ENCODE assay signal across 14 cellular contexts in the genomic region with DNA sequence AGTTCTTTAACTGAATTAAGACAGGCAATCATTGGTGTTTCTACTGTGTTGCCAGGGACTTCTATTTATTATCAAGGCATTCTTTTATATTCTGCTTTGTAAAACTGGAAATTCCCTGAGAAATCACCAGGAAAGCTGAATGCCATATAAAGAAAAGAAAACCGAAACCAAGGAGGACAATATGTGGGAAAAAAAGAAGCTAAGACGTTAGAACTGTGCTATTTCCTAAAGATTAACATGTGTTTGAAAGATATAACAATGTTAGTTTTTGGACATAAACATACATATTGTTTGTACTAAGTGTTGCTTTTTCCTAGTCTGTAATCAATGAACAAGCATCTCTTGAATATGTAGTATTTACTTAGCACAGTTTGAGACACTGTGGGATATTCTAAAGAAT. TPM values are rescaled to one million over a fixed set of nuclear protein-coding genes. Genes with fewer than 3 reads are reported as not detected.
A peak's percentile ranks its signal among the peaks of the same experiment; 100 is the strongest.
DNase-seq lines count a peak whose midpoint lies in the region; ATAC-seq and TF ChIP-seq lines count a peak whose summit lies in the region.
"Had no signal": no experiment of that assay in that cellular context is flagged by ENCODE, and none has a peak within 500 bp of the region (broad histone marks: within the 10 kb centered on the region; RNA-seq: fewer than 3 reads in every experiment).

No MANE protein-coding gene starts in this region.

- H3K36me3 ChIP-seq in left lung (no peaks in the 10 kb centered on the region), smooth muscle cell (ENCODE audit: low read depth) (no peaks in the 10 kb centered on the region)

- H3K9me3 Mint-ChIP-seq in HFFc6 = no peaks in the 10 kb centered on the region; the same call in 1 of the 2 replicates
- no peaks in the 10 kb centered on the region for H3K9me3 Mint-ChIP-seq in activated CD8-positive, alpha-beta T cell treated with anti-CD3 and anti-CD28 coated beads, Interleukin-2, amount 10 ng/mL, durations not matched to agents 7 days and 5 days (ENCODE audit: insufficient read depth)

- no peaks in the 10 kb centered on the region for H4K20me1 ChIP-seq in smooth muscle cell (ENCODE audit: low read depth)

- H3K27me3 ChIP-seq in left lung (no peaks in the 10 kb centered on the region), smooth muscle cell (ENCODE audit: low read depth) (peaks cover 13% of the 10 kb centered on the region)

- no peak overlapping the region for H3K9ac ChIP-seq in smooth muscle cell (ENCODE audit: low read depth)

- no peaks in the 10 kb centered on the region for H3K9me3 ChIP-seq in left lung
- no peaks in the 10 kb centered on the region for H3K9me3 ChIP-seq in smooth muscle cell (replicated peaks; ENCODE audit: low read depth)

- 58% methylated on average over 2 of the region's 2 CpGs for WGBS in smooth muscle cell (ENCODE audit: low lambda C conversion rate)

- H3K4me3 ChIP-seq in cardiac fibroblast (replicated peaks in 1 of 2; ENCODE audit: low read depth in 2 of 2, low read length in 2 of 2) (peak overlapping the region in 1 of 2 donors; percentile 0), left lung (peak overlapping the region in 1 of 2 donors; percentile 6), smooth muscle cell (no peak overlapping the region)

- peak; percentile 47 for ATAC-seq in left lung
- no peak for ATAC-seq in activated CD8-positive, alpha-beta T cell treated with anti-CD3 and anti-CD28 coated beads, Interleukin-2, amount 10 ng/mL, durations not matched to agents 7 days and 5 days
- ATAC-seq: HCT116 had no signal

- peaks cover 0 to 8% of the 10 kb centered on the region in 2 donors for H3K4me1 ChIP-seq in left lung
- peaks cover 8% of the 10 kb centered on the region for H3K4me1 ChIP-seq in smooth muscle cell (ENCODE audit: low read depth)

- no peak for TF ChIP-seq CTCF in HFFc6 (IDR thresholded peaks at IDR 0.05)
- no peak for TF ChIP-seq CTCF in cardiac fibroblast (IDR thresholded peaks at IDR 0.05; ENCODE audit: low read depth, low read length)
- no peak for TF ChIP-seq CTCF in left lung (IDR thresholded peaks at IDR 0.05)
- TF ChIP-seq CTCF in smooth muscle cell (IDR thresholded peaks at IDR 0.05; ENCODE audit: borderline replicate concordance, insufficient read depth, poor library complexity, severe bottlenecking) = no peak

- H3K4me1 Mint-ChIP-seq in HFFc6 (ENCODE audit: low read depth) = no peaks in the 10 kb centered on the region
- no peaks in the 10 kb centered on the region for H3K4me1 Mint-ChIP-seq in activated CD8-positive, alpha-beta T cell treated with anti-CD3 and anti-CD28 coated beads, Interleukin-2, amount 10 ng/mL, durations not matched to agents 7 days and 5 days (ENCODE audit: low read depth)
- H3K4me1 Mint-ChIP-seq: naive B cell had no signal

- H3K4me2 ChIP-seq in smooth muscle cell = peak overlapping the region; percentile 25

- H3K27ac Mint-ChIP-seq in HFFc6 = no peak overlapping the region
- H3K27ac Mint-ChIP-seq in activated CD8-positive, alpha-beta T cell treated with anti-CD3 and anti-CD28 coated beads, Interleukin-2, amount 10 ng/mL, durations not matched to agents 7 days and 5 days = no peak overlapping the region
- H3K27ac Mint-ChIP-seq: naive B cell had no signal

- CTCF ChIA-PET in activated CD8-positive, alpha-beta T cell treated with anti-CD3 and anti-CD28 coated beads, Interleukin-2, amount 10 ng/mL, durations not matched to agents 7 days and 5 days (lab: Charles Lee) = interaction anchor here (1.2 to 1.4 kb wide), 2 partner anchors 13 to 19 kb away, joined by 3 read pairs; no protein-coding TSS in a partner anchor

- intact Hi-C loops in left lung (cut with DNase I) = no loop called here

- H3K27me3 Mint-ChIP-seq in HFFc6 (ENCODE audit: insufficient read depth) = peaks cover 11% of the 10 kb centered on the region
- peaks cover 36% of the 10 kb centered on the region for H3K27me3 Mint-ChIP-seq in activated CD8-positive, alpha-beta T cell treated with anti-CD3 and anti-CD28 coated beads, Interleukin-2, amount 10 ng/mL, durations not matched to agents 7 days and 5 days (ENCODE audit: low read depth)

- peak overlapping the region; percentile 14 for H2AFZ ChIP-seq in smooth muscle cell (ENCODE audit: low read depth)

- DNase-seq in HFFc6 = no peak
- DNase-seq in cardiac fibroblast (ENCODE audit: low read depth in 2 of 2) = peak; percentile 41 to 75
- DNase-seq in left lung = no peak
- DNase-seq in smooth muscle cell (lab: John Stamatoyannopoulos, UW; ENCODE audit: unreplicated experiment) = no peak
- no peak for DNase-seq in amniotic stem cell (lab: John Stamatoyannopoulos, UW)
- DNase-seq in amygdala (lab: John Stamatoyannopoulos, UW) = no peak
- no peak for DNase-seq in activated CD8-positive, alpha-beta T cell treated with anti-CD3 and anti-CD28 coated beads, Interleukin-2, amount 10 ng/mL, durations not matched to agents 7 days and 5 days
- DNase-seq in NCI-H2171 (lab: John Stamatoyannopoulos, UW) = no peak
- DNase-seq: GDM1; naive B cell; NCI-H1092; NCI-H510A treated with DMSO at 0.1 percent for 48 hours; stimulated activated CD4-positive, alpha-beta T cell treated with anti-CD3 and anti-CD28 coated beads, Interleukin-2, amount 100 ng/mL, for 24 hours had no signal

- H3K36me3 Mint-ChIP-seq in HFFc6 (ENCODE audit: low read depth) = no peaks in the 10 kb centered on the region
- H3K36me3 Mint-ChIP-seq in activated CD8-positive, alpha-beta T cell treated with anti-CD3 and anti-CD28 coated beads, Interleukin-2, amount 10 ng/mL, durations not matched to agents 7 days and 5 days (ENCODE audit: low read depth) = no peaks in the 10 kb centered on the region
- H3K36me3 Mint-ChIP-seq: naive B cell had no signal

- POLR2A ChIA-PET in activated CD8-positive, alpha-beta T cell treated with anti-CD3 and anti-CD28 coated beads, Interleukin-2, amount 10 ng/mL, durations not matched to agents 7 days and 5 days (lab: Charles Lee) = no interaction called here

- no peaks in the 10 kb centered on the region for H3K79me2 ChIP-seq in smooth muscle cell (ENCODE audit: low read depth)

- H3K4me3 Mint-ChIP-seq in HFFc6 = peak overlapping the region; percentile 69
- no peak overlapping the region for H3K4me3 Mint-ChIP-seq in activated CD8-positive, alpha-beta T cell treated with anti-CD3 and anti-CD28 coated beads, Interleukin-2, amount 10 ng/mL, durations not matched to agents 7 days and 5 days
- H3K4me3 Mint-ChIP-seq: naive B cell had no signal

- H3K27ac ChIP-seq in left lung (peak overlapping the region in 1 of 2 donors; percentile 45), smooth muscle cell (ENCODE audit: low read depth) (no peak overlapping the region)

- no peaks in the 10 kb centered on the region for H3F3A ChIP-seq in smooth muscle cell (ENCODE audit: low read depth)

RNA-seq across cellular contexts. Expression of a gene that starts 47.2 kb away (rescaled TPM):
- 10 to 100 TPM; 17.8 to 27.1 (median 23.3) TPM for total RNA-seq in HFFc6 (2021; fragmentation: NEBNext Ultra II Directional; extraction: Animal tissue kit (Norgen Biotek cat#: 25700))
- total RNA-seq in left lung = 10 to 100 TPM; 13.5 to 16.6 TPM
- total RNA-seq in smooth muscle cell = 54.3 and 62.8 TPM in 2 replicates
- polyA plus RNA-seq in smooth muscle cell = 39.0 and 51.9 TPM in 2 replicates
- total RNA-seq in activated CD8-positive, alpha-beta T cell treated with anti-CD3 and anti-CD28 coated beads, Interleukin-2, amount 10 ng/mL, durations not matched to agents 7 days and 5 days = 1 to 10 TPM; 2.0 to 2.6 TPM

RNA-seq across cellular contexts. Expression of a gene that starts 48.4 kb away (rescaled TPM):
- total RNA-seq in HFFc6 (2021; fragmentation: NEBNext Ultra II Directional; extraction: Animal tissue kit (Norgen Biotek cat#: 25700)) = 10 to 100 TPM; 27.7 to 36.8 (median 34.8) TPM
- 10 to 100 TPM; 44.4 to 46.7 TPM for total RNA-seq in left lung
- total RNA-seq in smooth muscle cell = 59.0 and 76.3 TPM in 2 replicates
- polyA plus RNA-seq in smooth muscle cell = 21.4 and 22.0 TPM in 2 replicates
- total RNA-seq in activated CD8-positive, alpha-beta T cell treated with anti-CD3 and anti-CD28 coated beads, Interleukin-2, amount 10 ng/mL, durations not matched to agents 7 days and 5 days = 10 to 100 TPM; 28.8 to 30.0 TPM

Comparison
In these comparisons a context has a peak if more than half of its experiments do, and no peak if none do; other contexts are left out.
1. DNase-seq: peak in cardiac fibroblast (2 of 2); none in HFFc6 (single experiment), left lung (0 of 2), smooth muscle cell (single experiment), amniotic stem cell (single experiment), amygdala (0 of 56), activated CD8-positive, alpha-beta T cell treated with anti-CD3 and anti-CD28 coated beads, Interleukin-2, amount 10 ng/mL, durations not matched to agents 7 days and 5 days (single experiment) and NCI-H2171 (single experiment).
2. RNA of a gene that starts 47.2 kb away (total RNA-seq): 54.3 to 62.8 TPM in smooth muscle cell, 17.8 to 27.1 TPM in HFFc6 and 13.5 to 16.6 TPM in left lung; 2.0 to 2.6 TPM in activated CD8-positive, alpha-beta T cell treated with anti-CD3 and anti-CD28 coated beads, Interleukin-2, amount 10 ng/mL, durations not matched to agents 7 days and 5 days; every median in the first group is over 4 times any median in the second.